1 cellular context compared by ENCODE assay signal in the genomic region with DNA sequence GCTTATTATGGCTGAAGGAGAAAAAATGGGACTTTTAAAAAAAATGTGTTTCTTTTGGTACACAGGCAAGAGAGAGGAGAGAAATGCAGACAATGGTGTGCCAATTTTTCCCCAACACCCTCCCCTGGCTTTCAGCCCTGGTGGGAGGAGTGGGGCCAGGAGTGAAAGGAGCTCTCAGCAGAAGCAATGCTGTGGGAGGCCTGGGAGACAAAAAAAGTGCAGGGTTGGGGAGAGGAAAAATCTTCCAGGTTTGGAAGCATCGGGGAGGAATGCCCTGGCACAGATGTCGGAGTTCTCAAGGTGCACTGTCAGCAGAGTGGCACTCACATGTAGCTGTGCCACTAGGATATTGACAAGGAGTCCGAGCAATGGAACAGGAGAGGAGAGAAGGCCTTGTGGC.
TF ChIP-seq lines count a peak whose summit lies in the region.

No MANE protein-coding gene starts in this region.

TF ChIP-seq in GM23338, 12 proteins besides CTCF, POLR2A, EP300 and RAD21 (continued from another document):
- TF ChIP-seq, protein P1, sequence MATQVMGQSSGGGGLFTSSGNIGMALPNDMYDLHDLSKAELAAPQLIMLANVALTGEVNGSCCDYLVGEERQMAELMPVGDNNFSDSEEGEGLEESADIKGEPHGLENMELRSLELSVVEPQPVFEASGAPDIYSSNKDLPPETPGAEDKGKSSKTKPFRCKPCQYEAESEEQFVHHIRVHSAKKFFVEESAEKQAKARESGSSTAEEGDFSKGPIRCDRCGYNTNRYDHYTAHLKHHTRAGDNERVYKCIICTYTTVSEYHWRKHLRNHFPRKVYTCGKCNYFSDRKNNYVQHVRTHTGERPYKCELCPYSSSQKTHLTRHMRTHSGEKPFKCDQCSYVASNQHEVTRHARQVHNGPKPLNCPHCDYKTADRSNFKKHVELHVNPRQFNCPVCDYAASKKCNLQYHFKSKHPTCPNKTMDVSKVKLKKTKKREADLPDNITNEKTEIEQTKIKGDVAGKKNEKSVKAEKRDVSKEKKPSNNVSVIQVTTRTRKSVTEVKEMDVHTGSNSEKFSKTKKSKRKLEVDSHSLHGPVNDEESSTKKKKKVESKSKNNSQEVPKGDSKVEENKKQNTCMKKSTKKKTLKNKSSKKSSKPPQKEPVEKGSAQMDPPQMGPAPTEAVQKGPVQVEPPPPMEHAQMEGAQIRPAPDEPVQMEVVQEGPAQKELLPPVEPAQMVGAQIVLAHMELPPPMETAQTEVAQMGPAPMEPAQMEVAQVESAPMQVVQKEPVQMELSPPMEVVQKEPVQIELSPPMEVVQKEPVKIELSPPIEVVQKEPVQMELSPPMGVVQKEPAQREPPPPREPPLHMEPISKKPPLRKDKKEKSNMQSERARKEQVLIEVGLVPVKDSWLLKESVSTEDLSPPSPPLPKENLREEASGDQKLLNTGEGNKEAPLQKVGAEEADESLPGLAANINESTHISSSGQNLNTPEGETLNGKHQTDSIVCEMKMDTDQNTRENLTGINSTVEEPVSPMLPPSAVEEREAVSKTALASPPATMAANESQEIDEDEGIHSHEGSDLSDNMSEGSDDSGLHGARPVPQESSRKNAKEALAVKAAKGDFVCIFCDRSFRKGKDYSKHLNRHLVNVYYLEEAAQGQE (IDR thresholded peaks at IDR 0.05; ENCODE audit: unreplicated experiment) = no peak
- no peak for TF ChIP-seq EZH2 (IDR thresholded peaks at IDR 0.05; ENCODE audit: low read depth, unreplicated experiment)
- no peak for TF ChIP-seq EZH2phosphoT487 (IDR thresholded peaks at IDR 0.05; ENCODE audit: unreplicated experiment)
- TF ChIP-seq, protein P2, sequence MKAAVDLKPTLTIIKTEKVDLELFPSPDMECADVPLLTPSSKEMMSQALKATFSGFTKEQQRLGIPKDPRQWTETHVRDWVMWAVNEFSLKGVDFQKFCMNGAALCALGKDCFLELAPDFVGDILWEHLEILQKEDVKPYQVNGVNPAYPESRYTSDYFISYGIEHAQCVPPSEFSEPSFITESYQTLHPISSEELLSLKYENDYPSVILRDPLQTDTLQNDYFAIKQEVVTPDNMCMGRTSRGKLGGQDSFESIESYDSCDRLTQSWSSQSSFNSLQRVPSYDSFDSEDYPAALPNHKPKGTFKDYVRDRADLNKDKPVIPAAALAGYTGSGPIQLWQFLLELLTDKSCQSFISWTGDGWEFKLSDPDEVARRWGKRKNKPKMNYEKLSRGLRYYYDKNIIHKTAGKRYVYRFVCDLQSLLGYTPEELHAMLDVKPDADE (IDR thresholded peaks at IDR 0.05) = no peak
- TF ChIP-seq NANOG (IDR thresholded peaks at IDR 0.05; ENCODE audit: borderline replicate concordance) = no peak
- TF ChIP-seq CREB1 (CRISPR knock-in tag; IDR thresholded peaks at IDR 0.05; ENCODE audit: low read depth) = no peak
- no peak for TF ChIP-seq POLR2AphosphoS5 (IDR thresholded peaks at IDR 0.05; ENCODE audit: low read depth)
- no peak for TF ChIP-seq STAT1 (IDR thresholded peaks at IDR 0.05; ENCODE audit: unreplicated experiment)
- no peak for TF ChIP-seq ZNF114 (CRISPR knock-in tag; IDR thresholded peaks at IDR 0.05)
